Comparison of ENCODE assay signal across 6 cellular contexts in genomic region chr5:4815002-4815401, GRCh38.
"Had no signal": no experiment of that assay in that cellular context is flagged by ENCODE, and none has a peak within 500 bp of the region (broad histone marks: within the 10 kb centered on the region; RNA-seq: fewer than 3 reads in every experiment).

No MANE protein-coding gene starts in this region.

- DNase-seq: IMR-90, KG1 had no signal

- H3K4me2 ChIP-seq: KMS-11 had no signal

- FAIRE-seq: HepG2, HTR-8/SVneo had no signal

- H3K27ac ChIP-seq: HL-60, KMS-11 had no signal

- H3K9ac ChIP-seq: KMS-11 had no signal

- ATAC-seq: HepG2 had no signal
